In genomic region chr20:59013959-59014608, GRCh38 we compare ENCODE assay signal across 12 cellular contexts. TPM values are rescaled to one million over a fixed set of nuclear protein-coding genes. Genes with fewer than 3 reads are reported as not detected.
DNase-seq lines count a peak whose midpoint lies in the region; ATAC-seq and TF ChIP-seq lines count a peak whose summit lies in the region.
"Had no signal": no experiment of that assay in that cellular context is flagged by ENCODE, and none has a peak within 500 bp of the region (broad histone marks: within the 10 kb centered on the region; RNA-seq: fewer than 3 reads in every experiment).

No MANE protein-coding gene starts in this region.

- no peak for TF ChIP-seq CTCF in foreskin fibroblast (IDR thresholded peaks at IDR 0.05; ENCODE audit: low read depth, low read length)

- no peaks in the 10 kb centered on the region for H3K36me3 Mint-ChIP-seq in activated naive CD4-positive, alpha-beta T cell treated with anti-CD3 and anti-CD28 coated beads, Interleukin-2, amount 10 ng/mL, durations not matched to agents 7 days and 5 days
- H3K36me3 Mint-ChIP-seq: natural killer cell treated with Interleukin-12 subunit alpha and Interleukin-12 subunit beta and Interleukin-15 and Interleukin-18, amount 100 ng/mL, for 72 hours had no signal

- H3K27me3 Mint-ChIP-seq in activated naive CD4-positive, alpha-beta T cell treated with anti-CD3 and anti-CD28 coated beads, Interleukin-2, amount 10 ng/mL, durations not matched to agents 7 days and 5 days: peaks cover 23% of the 10 kb centered on the region
- H3K27me3 Mint-ChIP-seq: natural killer cell treated with Interleukin-12 subunit alpha and Interleukin-12 subunit beta and Interleukin-15 and Interleukin-18, amount 100 ng/mL, for 72 hours had no signal

- no peak overlapping the region for H3K4me3 ChIP-seq in foreskin fibroblast (ENCODE audit: low read depth in 1 of 2, low read length in 2 of 2)
- H3K4me3 ChIP-seq: transverse colon had no signal

- H3K27ac Mint-ChIP-seq in activated naive CD4-positive, alpha-beta T cell treated with anti-CD3 and anti-CD28 coated beads, Interleukin-2, amount 10 ng/mL, durations not matched to agents 7 days and 5 days: peak overlapping the region; percentile 35
- H3K27ac Mint-ChIP-seq: natural killer cell treated with Interleukin-12 subunit alpha and Interleukin-12 subunit beta and Interleukin-15 and Interleukin-18, amount 100 ng/mL, for 72 hours had no signal

- H3K4me3 Mint-ChIP-seq in activated naive CD4-positive, alpha-beta T cell treated with anti-CD3 and anti-CD28 coated beads, Interleukin-2, amount 10 ng/mL, durations not matched to agents 7 days and 5 days: no peak overlapping the region
- H3K4me3 Mint-ChIP-seq: natural killer cell treated with Interleukin-12 subunit alpha and Interleukin-12 subunit beta and Interleukin-15 and Interleukin-18, amount 100 ng/mL, for 72 hours had no signal

- CTCF ChIA-PET in activated naive CD4-positive, alpha-beta T cell treated with anti-CD3 and anti-CD28 coated beads, Interleukin-2, amount 10 ng/mL, durations not matched to agents 7 days and 5 days (lab: Charles Lee): no interaction called here

- no peaks in the 10 kb centered on the region for H3K9me3 Mint-ChIP-seq in activated naive CD4-positive, alpha-beta T cell treated with anti-CD3 and anti-CD28 coated beads, Interleukin-2, amount 10 ng/mL, durations not matched to agents 7 days and 5 days
- H3K9me3 Mint-ChIP-seq: natural killer cell treated with Interleukin-12 subunit alpha and Interleukin-12 subunit beta and Interleukin-15 and Interleukin-18, amount 100 ng/mL, for 72 hours had no signal

- peaks cover 66% of the 10 kb centered on the region for H3K4me1 Mint-ChIP-seq in activated naive CD4-positive, alpha-beta T cell treated with anti-CD3 and anti-CD28 coated beads, Interleukin-2, amount 10 ng/mL, durations not matched to agents 7 days and 5 days

- peak; percentile 66 for DNase-seq in activated naive CD4-positive, alpha-beta T cell treated with anti-CD3 and anti-CD28 coated beads, Interleukin-2, amount 10 ng/mL, durations not matched to agents 7 days and 5 days
- DNase-seq in activated naive CD4-positive, alpha-beta T cell (lab: John Stamatoyannopoulos, UW): no peak
- DNase-seq in activated CD8-positive, alpha-beta memory T cell treated with anti-CD3 and anti-CD28 coated beads, Interleukin-2, amount 50 U/mL, for 48 hours: peak; percentile 51
- DNase-seq in foreskin fibroblast (peak; percentile 54 to 59), glomerular visceral epithelial cell (ENCODE audit: extremely low spot score) (no peak)
- DNase-seq: AML-193, NCI-H2081, transverse colon had no signal

- ATAC-seq in GM21390 (IDR thresholded peaks at IDR 0.05; ENCODE audit: unreplicated experiment): no peak
- ATAC-seq in HG02981 (IDR thresholded peaks at IDR 0.05; ENCODE audit: unreplicated experiment): no peak

- peak overlapping the region; percentile 58 for H3K27ac ChIP-seq in temporal lobe (ENCODE audit: low read depth, low read length)
- H3K27ac ChIP-seq: transverse colon had no signal

RNA-seq across cellular contexts. Expression of gene TUBB1, which starts 5.1 kb away (rescaled TPM):
- total RNA-seq in temporal lobe: 0.49 TPM
- total RNA-seq: natural killer cell treated with Interleukin-12 subunit alpha and Interleukin-12 subunit beta and Interleukin-15 and Interleukin-18, amount 100 ng/mL, for 72 hours; transverse colon had no signal

RNA-seq across cellular contexts. Expression of gene CTSZ, which starts 7.0 kb away (rescaled TPM):
- total RNA-seq in temporal lobe: 10.6 TPM

RNA-seq across cellular contexts. Expression of gene ATP5F1E, which starts 18.1 kb away (rescaled TPM):
- 28.3 TPM for total RNA-seq in temporal lobe

RNA-seq across cellular contexts. Expression of gene PRELID3B, which starts 28.5 kb away (rescaled TPM):
- 33.7 TPM for total RNA-seq in temporal lobe

RNA-seq across cellular contexts. Expression of gene NELFCD, which starts 33.0 kb away (rescaled TPM):
- 34.9 TPM for total RNA-seq in temporal lobe

Comparison
In these comparisons a context has a peak if more than half of its experiments do, and no peak if none do; other contexts are left out.
1. DNase-seq: peak in activated naive CD4-positive, alpha-beta T cell treated with anti-CD3 and anti-CD28 coated beads, Interleukin-2, amount 10 ng/mL, durations not matched to agents 7 days and 5 days (single experiment), activated CD8-positive, alpha-beta memory T cell treated with anti-CD3 and anti-CD28 coated beads, Interleukin-2, amount 50 U/mL, for 48 hours (single experiment) and foreskin fibroblast (2 of 2); none in activated naive CD4-positive, alpha-beta T cell (0 of 4) and glomerular visceral epithelial cell (single experiment).